27 cellular contexts compared by ENCODE assay signal in genomic region chr17:15431766-15432165, GRCh38. TPM values are rescaled to one million over a fixed set of nuclear protein-coding genes. Genes with fewer than 3 reads are reported as not detected.
DNase-seq lines count a peak whose midpoint lies in the region; ATAC-seq and TF ChIP-seq lines count a peak whose summit lies in the region.
"Had no signal": no experiment of that assay in that cellular context is flagged by ENCODE, and none has a peak within 500 bp of the region (broad histone marks: within the 10 kb centered on the region; RNA-seq: fewer than 3 reads in every experiment).

No MANE protein-coding gene starts in this region.

- H4K5ac ChIP-seq in IMR-90 (ENCODE audit: low read depth, low read length), result no peak overlapping the region

- H4K8ac ChIP-seq in IMR-90 (ENCODE audit: low read depth in 2 of 2, low read length in 2 of 2), result no peak overlapping the region

- no peaks in the 10 kb centered on the region for H3K36me3 ChIP-seq in IMR-90 (ENCODE audit: control insufficient read depth, insufficient read depth, low read length)
- no peaks in the 10 kb centered on the region for H3K36me3 ChIP-seq in stomach smooth muscle (ENCODE audit: control insufficient read depth in 2 of 2, insufficient read depth in 2 of 2, low read length in 2 of 2)
- H3K36me3 ChIP-seq: neural progenitor cell, pancreas had no signal

- no peak overlapping the region for H3K18ac ChIP-seq in IMR-90 (ENCODE audit: low read depth, low read length)

- DNase-seq in IMR-90 (no peak), fibroblast of villous mesenchyme (ENCODE audit: low read depth) (peak; percentile 72), dorsolateral prefrontal cortex (no peak), cerebellar cortex (ENCODE audit: low spot score) (no peak)
- no peak for DNase-seq in activated CD4-positive, alpha-beta T cell treated with anti-CD3 and anti-CD28 coated beads, Interleukin-2, amount 50 U/mL, for 4 hours
- DNase-seq: activated CD4-positive, alpha-beta T cell treated with anti-CD3 and anti-CD28 coated beads, Interleukin-2, amount 50 U/mL, for 48 hours; activated gamma-delta T cell treated with Interleukin-2 at 50 U/mL for 16 hours; activated naive CD8-positive, alpha-beta T cell treated with anti-CD3 and anti-CD28 coated beads, Interleukin-2, amount 10 ng/mL, durations not matched to agents 7 days and 5 days; activated T-cell treated with anti-CD3 and anti-CD28 coated beads, Interleukin-2, amount 50 U/mL, for 48 hours; AML-193; CD4-positive, alpha-beta memory T cell; dermis blood vessel endothelial cell; NCI-H1436; NCI-H2081; NCI-H2227 treated with DMSO at 0.1 percent for 48 hours; NCI-H69; pancreas; PC-3; stimulated activated CD4-positive, alpha-beta T cell treated with anti-CD3 and anti-CD28 coated beads, Interleukin-4, amount 100 ng/mL, for 1 hour; T-helper 17 cell had no signal

- H3K79me1 ChIP-seq in IMR-90 (ENCODE audit: low read depth in 1 of 2, low read length in 2 of 2), result no peaks in the 10 kb centered on the region

- H3K4me3 Mint-ChIP-seq in nephron, result peak overlapping the region in 1 of 3 experiments; percentile 8
- H3K4me3 Mint-ChIP-seq: activated naive CD8-positive, alpha-beta T cell treated with anti-CD3 and anti-CD28 coated beads, Interleukin-2, amount 10 ng/mL, durations not matched to agents 7 days and 5 days; CD4-positive, alpha-beta memory T cell; central memory CD8-positive, alpha-beta T cell; HFFc6; neural progenitor cell; T-helper 17 cell had no signal

- peak overlapping the region; percentile 56 for H2AK5ac ChIP-seq in IMR-90 (ENCODE audit: low read depth, low read length)

- H2BK15ac ChIP-seq in IMR-90 (ENCODE audit: low read depth, low read length), result no peak overlapping the region

- H2BK120ac ChIP-seq in IMR-90 (ENCODE audit: low read depth, low read length), result no peak overlapping the region

- no peak overlapping the region for H2BK5ac ChIP-seq in IMR-90 (ENCODE audit: low read depth, low read length, poor library complexity, severe bottlenecking)

- H2AK9ac ChIP-seq in IMR-90 (replicated peaks; ENCODE audit: low read depth, low read length, poor library complexity), result no peak overlapping the region

- no peak overlapping the region for H3K56ac ChIP-seq in IMR-90 (ENCODE audit: extremely low read depth, insufficient read depth, low read length)

- H3K27ac ChIP-seq in IMR-90 (ENCODE audit: insufficient read depth, low read length) (no peak overlapping the region), stomach smooth muscle (ENCODE audit: low read length) (peak overlapping the region; percentile 64), dorsolateral prefrontal cortex (peak overlapping the region in 5 of 59 donors; percentile 7 to 56 (median 50))
- H3K27ac ChIP-seq: neural progenitor cell, pancreas had no signal

- no peak overlapping the region for H3K9ac ChIP-seq in IMR-90 (ENCODE audit: low read depth, low read length)
- no peak overlapping the region for H3K9ac ChIP-seq in stomach smooth muscle (ENCODE audit: low read length in 2 of 2)
- H3K9ac ChIP-seq: neural progenitor cell had no signal

- intact Hi-C loops in IMR-90 (cut with micrococcal nuclease) (no loop called here), dorsolateral prefrontal cortex (cut with DNase I) (no loop called here)

- BruUV-seq in IMR-90 (replicated peaks; lab: Mats Ljungman, UMichigan), result no TSS peak

- H3K23ac ChIP-seq in IMR-90 (ENCODE audit: low read depth, low read length), result no peak overlapping the region

- H3K9me3 ChIP-seq in IMR-90 (ENCODE audit: control insufficient read depth, insufficient read depth, low read length) (no peaks in the 10 kb centered on the region), stomach smooth muscle (ENCODE audit: control insufficient read depth in 2 of 2, low read length in 2 of 2) (no peaks in the 10 kb centered on the region)
- H3K9me3 ChIP-seq: pancreas had no signal

- H3K9me3 Mint-ChIP-seq in nephron, result no peaks in the 10 kb centered on the region
- H3K9me3 Mint-ChIP-seq: central memory CD8-positive, alpha-beta T cell; HFFc6; neural progenitor cell had no signal

- WGBS in IMR-90 (ENCODE audit: extremely low coverage in 2 of 2, insufficient read length in 1 of 2), 2 experiments, result 100% methylated on average over 1 of the region's 6 CpGs; no CpG with 5 or more reads in 1 of the 2 experiments

- CTCF ChIA-PET in IMR-90 (lab: Yijun Ruan, JAX), result no interaction called here

- H3K9me1 ChIP-seq in IMR-90 (ENCODE audit: insufficient read depth, low read length), result peaks cover 11% of the 10 kb centered on the region

- H3K36me3 Mint-ChIP-seq in nephron (ENCODE audit: low read depth), result peaks cover 30% of the 10 kb centered on the region

- TF ChIP-seq RAD21 in IMR-90 (IDR thresholded peaks at IDR 0.05; ENCODE audit: low read length), result no peak

- H4K91ac ChIP-seq in IMR-90 (ENCODE audit: insufficient read depth, low read depth, low read length), result no peak overlapping the region

- H3K27me3 ChIP-seq in IMR-90 (ENCODE audit: control insufficient read depth, insufficient read depth, low read length), result peaks cover 3% of the 10 kb centered on the region; the same call in 1 of the 2 replicates
- H3K27me3 ChIP-seq in stomach smooth muscle (ENCODE audit: control insufficient read depth in 1 of 2, insufficient read depth in 2 of 2, low read length in 2 of 2), result no peaks in the 10 kb centered on the region
- H3K27me3 ChIP-seq in dorsolateral prefrontal cortex, result no peaks in the 10 kb centered on the region
- H3K27me3 ChIP-seq: neural progenitor cell, pancreas had no signal

- in situ Hi-C loops in IMR-90 (cut with MboI; ENCODE audit: low sequenced_read_pairs), result loop anchor here (10.0 kb wide), 1 partner anchor 167 kb away; the partner anchor contains the start of gene PMP22

- H3K4me1 ChIP-seq in IMR-90 (ENCODE audit: control insufficient read depth, insufficient read depth, low read length) (peaks cover 20% of the 10 kb centered on the region), stomach smooth muscle (ENCODE audit: control insufficient read depth, insufficient read depth, low read length) (peaks cover 23% of the 10 kb centered on the region)
- H3K4me1 ChIP-seq: neural progenitor cell, pancreas had no signal

- no peak overlapping the region; the same call in 1 of the 2 replicates for H2BK20ac ChIP-seq in IMR-90 (ENCODE audit: low read depth, low read length)

- TF ChIP-seq POLR2A in IMR-90 (IDR thresholded peaks at IDR 0.05; ENCODE audit: low read depth, low read length), result no peak

- H3K27me3 Mint-ChIP-seq in nephron (ENCODE audit: low read depth), result peaks cover 6% of the 10 kb centered on the region
- H3K27me3 Mint-ChIP-seq: activated naive CD8-positive, alpha-beta T cell treated with anti-CD3 and anti-CD28 coated beads, Interleukin-2, amount 10 ng/mL, durations not matched to agents 7 days and 5 days; CD4-positive, alpha-beta memory T cell; central memory CD8-positive, alpha-beta T cell; T-helper 17 cell had no signal

- H2AFZ ChIP-seq in IMR-90 (replicated peaks; ENCODE audit: low read length, poor library complexity), result no peak overlapping the region
- H2AFZ ChIP-seq: neural progenitor cell had no signal

- no peak overlapping the region for H3K14ac ChIP-seq in IMR-90 (replicated peaks; ENCODE audit: low read depth, low read length)

- H3K4me2 ChIP-seq in IMR-90 (ENCODE audit: low read depth, low read length), result no peak overlapping the region
- H3K4me2 ChIP-seq: neural progenitor cell had no signal

- TF ChIP-seq CTCF in IMR-90 (conservative IDR thresholded peaks at IDR 0.05; ENCODE audit: low read depth, low read length), result no peak
- TF ChIP-seq CTCF in fibroblast of villous mesenchyme (IDR thresholded peaks at IDR 0.05; ENCODE audit: insufficient read depth, low read depth, low read length), result no peak
- TF ChIP-seq CTCF in nephron (IDR thresholded peaks at IDR 0.05; ENCODE audit: unreplicated experiment in 3 of 3), result no peak
- no peak for TF ChIP-seq CTCF in dorsolateral prefrontal cortex (IDR thresholded peaks at IDR 0.05 in 54 of 56, conservative IDR thresholded peaks at IDR 0.05 in 2 of 56; ENCODE audit: low read depth in 1 of 56, partially characterized antibody in 56 of 56)

- POLR2A ChIA-PET in IMR-90 (lab: Charles Lee; ENCODE audit: unreplicated experiment), result no interaction called here

- H4K20me1 ChIP-seq in IMR-90 (ENCODE audit: insufficient read depth, low read length), result peaks cover 4% of the 10 kb centered on the region; the same call in 1 of the 2 replicates

- ATAC-seq in IMR-90 (ENCODE audit: low read depth) (no peak), GM18511 (IDR thresholded peaks at IDR 0.05; ENCODE audit: unreplicated experiment) (no peak)
- ATAC-seq: pancreas, PC-3, T-helper 17 cell had no signal

- H3K4ac ChIP-seq in IMR-90 (ENCODE audit: low read depth, low read length), result no peak overlapping the region; the same call in 1 of the 2 replicates

- H3K27ac Mint-ChIP-seq in nephron, result peak overlapping the region in 2 of 3 experiments; percentile 39 to 69
- H3K27ac Mint-ChIP-seq: activated naive CD8-positive, alpha-beta T cell treated with anti-CD3 and anti-CD28 coated beads, Interleukin-2, amount 10 ng/mL, durations not matched to agents 7 days and 5 days; CD4-positive, alpha-beta memory T cell; HFFc6; neural progenitor cell; T-helper 17 cell had no signal

- H3K4me1 Mint-ChIP-seq in nephron, result peaks cover 63% of the 10 kb centered on the region
- H3K4me1 Mint-ChIP-seq: T-helper 17 cell had no signal

- H3K4me3 ChIP-seq in IMR-90 (ENCODE audit: insufficient read depth, low read depth, low read length) (no peak overlapping the region), fibroblast of villous mesenchyme (ENCODE audit: low read depth, low read length) (no peak overlapping the region), stomach smooth muscle (ENCODE audit: low read length in 2 of 2) (no peak overlapping the region), dorsolateral prefrontal cortex (no peak overlapping the region)
- H3K4me3 ChIP-seq: neural progenitor cell, pancreas had no signal

- dilution Hi-C loops in IMR-90 (cut with HindIII; ENCODE audit: low sequenced_read_pairs, unreplicated experiment), result no loop called here

TF ChIP-seq in IMR-90, 13 proteins besides CTCF, POLR2A, EP300 and RAD21 (continues in another document):
- TF ChIP-seq NFE2L2 (IDR thresholded peaks at IDR 0.05; ENCODE audit: low read depth, low read length), result no peak
- no peak for TF ChIP-seq MAFK (IDR thresholded peaks at IDR 0.05; ENCODE audit: low read depth, low read length)
- no peak for TF ChIP-seq RCOR1 (IDR thresholded peaks at IDR 0.05; ENCODE audit: insufficient replicate concordance, low read length)
- TF ChIP-seq MAZ (IDR thresholded peaks at IDR 0.05; ENCODE audit: borderline replicate concordance, low read depth, low read length), result no peak

RNA-seq across cellular contexts. Expression of gene CDRT4, which starts 35.7 kb away (rescaled TPM):
- total RNA-seq in IMR-90 (2012; rRNA removed), result 0.56 and 0.90 TPM in 2 replicates
- 2.7 and 3.7 TPM in 2 replicates for polyA plus RNA-seq in IMR-90 (2012; rRNA removed)
- 0.13 and 0.50 TPM in 2 replicates for polyA plus RNA-seq in IMR-90 (2012; cell fraction: cytosol; rRNA removed)
- polyA plus RNA-seq in IMR-90 (2012; cell fraction: nucleus; rRNA removed; ENCODE audit: low replicate concordance), result 27.7 and 76.4 TPM in 2 replicates
- 5.2 and 6.5 TPM in 2 replicates for total RNA-seq in fibroblast of villous mesenchyme
- 10 to 100 TPM; 13.1 to 43.0 (median 28.2) TPM for total RNA-seq in dorsolateral prefrontal cortex
- total RNA-seq: LHCN-M2 had no signal
